ENCODE assay signal across 1 cellular context in the genomic region with DNA sequence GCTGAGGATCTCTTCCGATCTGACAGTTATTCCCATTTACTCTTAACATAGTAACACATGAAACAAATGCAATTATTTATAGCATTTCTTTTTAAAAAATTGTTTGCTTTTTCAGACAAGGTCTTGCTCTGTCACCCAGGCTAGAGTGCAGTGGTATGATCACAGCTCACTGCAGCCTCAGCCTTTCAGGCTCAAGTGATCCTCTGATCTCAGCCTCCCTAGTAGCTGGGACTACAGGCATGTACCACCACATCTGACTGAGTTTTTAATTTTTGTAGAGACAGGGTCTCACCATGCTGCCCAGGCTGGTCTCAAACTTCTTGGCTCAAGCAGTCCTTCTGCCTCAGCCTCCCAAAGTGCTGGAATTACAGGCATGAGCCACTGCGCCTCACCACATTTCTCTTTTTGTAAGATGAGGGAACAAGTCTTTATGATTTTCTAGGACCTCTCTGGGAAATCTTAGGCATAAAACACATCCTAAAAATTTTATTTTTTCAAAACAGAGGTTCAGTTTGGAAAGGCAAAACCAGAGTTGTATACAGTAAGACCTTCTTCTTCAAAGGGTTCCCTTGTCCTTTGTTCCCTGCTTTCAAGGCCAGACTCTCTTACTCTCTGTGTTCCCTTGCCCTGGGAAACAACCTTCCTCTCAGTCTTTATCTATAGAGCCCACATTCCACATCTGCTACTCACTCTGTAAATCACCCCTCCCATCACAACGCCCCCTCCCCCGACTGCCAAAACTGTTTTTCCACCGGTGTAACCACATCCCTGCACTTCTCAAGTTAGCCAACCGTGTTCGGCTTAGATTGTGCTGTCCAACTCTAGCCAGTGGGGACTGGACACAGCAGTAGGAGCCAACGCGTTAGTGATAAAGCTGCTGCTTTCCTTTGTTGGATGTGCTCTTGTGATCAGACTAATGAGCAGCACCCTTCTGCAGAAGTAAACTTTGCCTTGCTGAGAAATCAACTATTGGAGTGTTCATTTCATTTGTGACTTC.
TF ChIP-seq lines count a peak whose summit lies in the region.

No MANE protein-coding gene starts in this region.

TF ChIP-seq in HepG2, 621 proteins besides CTCF, POLR2A, EP300 and RAD21 (continued from another document and continues in another):
- TF ChIP-seq, protein P1, sequence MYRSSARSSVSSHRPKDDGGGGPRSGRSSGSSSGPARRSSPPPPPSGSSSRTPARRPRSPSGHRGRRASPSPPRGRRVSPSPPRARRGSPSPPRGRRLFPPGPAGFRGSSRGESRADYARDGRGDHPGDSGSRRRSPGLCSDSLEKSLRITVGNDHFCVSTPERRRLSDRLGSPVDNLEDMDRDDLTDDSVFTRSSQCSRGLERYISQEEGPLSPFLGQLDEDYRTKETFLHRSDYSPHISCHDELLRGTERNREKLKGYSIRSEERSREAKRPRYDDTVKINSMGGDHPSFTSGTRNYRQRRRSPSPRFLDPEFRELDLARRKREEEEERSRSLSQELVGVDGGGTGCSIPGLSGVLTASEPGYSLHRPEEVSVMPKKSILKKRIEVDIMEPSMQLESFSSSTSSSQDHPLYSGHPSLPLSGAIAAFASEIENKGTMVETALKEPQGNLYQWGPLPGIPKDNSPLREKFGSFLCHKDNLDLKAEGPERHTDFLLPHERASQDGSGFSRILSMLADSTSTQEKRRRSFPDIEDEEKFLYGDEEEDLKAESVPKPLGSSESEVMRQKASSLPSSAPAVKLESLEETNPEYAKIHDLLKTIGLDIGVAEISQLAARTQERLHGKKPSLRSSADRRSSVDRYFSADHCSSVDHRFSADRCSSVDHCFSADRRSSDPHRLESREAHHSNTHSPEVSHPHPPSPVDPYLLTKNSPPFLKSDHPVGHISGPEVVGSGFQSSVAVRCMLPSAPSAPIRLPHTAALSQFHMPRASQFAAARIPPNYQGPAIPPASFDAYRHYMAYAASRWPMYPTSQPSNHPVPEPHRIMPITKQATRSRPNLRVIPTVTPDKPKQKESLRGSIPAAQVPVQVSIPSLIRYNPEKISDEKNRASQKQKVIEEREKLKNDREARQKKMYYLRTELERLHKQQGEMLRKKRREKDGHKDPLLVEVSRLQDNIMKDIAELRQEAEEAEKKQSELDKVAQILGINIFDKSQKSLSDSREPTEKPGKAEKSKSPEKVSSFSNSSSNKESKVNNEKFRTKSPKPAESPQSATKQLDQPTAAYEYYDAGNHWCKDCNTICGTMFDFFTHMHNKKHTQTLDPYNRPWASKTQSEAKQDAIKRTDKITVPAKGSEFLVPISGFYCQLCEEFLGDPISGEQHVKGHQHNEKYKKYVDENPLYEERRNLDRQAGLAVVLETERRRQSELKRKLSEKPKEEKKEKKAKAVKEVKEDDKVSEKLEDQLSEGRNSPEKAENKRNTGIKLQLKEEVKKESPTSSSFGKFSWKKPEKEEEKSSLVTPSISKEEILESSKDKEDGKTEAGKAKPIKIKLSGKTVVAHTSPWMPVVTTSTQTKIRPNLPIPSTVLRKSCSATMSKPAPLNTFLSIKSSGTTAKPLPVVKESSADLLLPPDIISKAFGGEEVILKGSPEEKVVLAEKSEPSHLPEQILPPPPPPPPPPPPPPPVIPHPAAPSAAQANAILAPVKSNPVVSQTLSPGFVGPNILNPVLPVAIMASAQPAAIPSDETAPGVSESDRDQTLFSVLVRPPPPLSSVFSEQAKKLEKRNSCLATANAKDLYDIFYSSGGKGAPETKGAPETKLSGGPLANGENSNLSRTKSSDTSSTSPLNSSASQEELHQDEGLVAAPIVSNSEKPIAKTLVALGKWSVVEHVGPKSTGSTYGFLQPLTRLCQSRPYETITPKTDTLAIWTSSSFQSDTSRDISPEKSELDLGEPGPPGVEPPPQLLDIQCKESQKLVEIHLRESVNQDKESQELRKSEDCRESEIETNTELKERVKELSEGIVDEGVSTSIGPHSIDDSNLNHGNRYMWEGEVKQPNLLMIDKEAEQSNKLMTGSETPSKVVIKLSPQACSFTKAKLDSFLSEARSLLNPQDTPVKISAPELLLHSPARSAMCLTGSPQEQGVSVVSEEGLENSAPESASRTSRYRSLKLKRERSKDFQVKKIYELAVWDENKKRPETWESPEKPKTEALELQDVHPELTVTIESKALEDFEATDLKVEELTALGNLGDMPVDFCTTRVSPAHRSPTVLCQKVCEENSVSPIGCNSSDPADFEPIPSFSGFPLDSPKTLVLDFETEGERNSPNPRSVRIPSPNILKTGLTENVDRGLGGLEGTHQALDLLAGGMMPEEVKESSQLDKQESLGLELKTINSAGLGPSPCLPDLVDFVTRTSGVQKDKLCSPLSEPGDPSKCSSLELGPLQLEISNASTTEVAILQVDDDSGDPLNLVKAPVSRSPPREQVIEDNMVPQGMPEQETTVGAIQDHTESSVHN (CRISPR knock-in tag; IDR thresholded peaks at IDR 0.05) = no peak
- TF ChIP-seq, protein P2, sequence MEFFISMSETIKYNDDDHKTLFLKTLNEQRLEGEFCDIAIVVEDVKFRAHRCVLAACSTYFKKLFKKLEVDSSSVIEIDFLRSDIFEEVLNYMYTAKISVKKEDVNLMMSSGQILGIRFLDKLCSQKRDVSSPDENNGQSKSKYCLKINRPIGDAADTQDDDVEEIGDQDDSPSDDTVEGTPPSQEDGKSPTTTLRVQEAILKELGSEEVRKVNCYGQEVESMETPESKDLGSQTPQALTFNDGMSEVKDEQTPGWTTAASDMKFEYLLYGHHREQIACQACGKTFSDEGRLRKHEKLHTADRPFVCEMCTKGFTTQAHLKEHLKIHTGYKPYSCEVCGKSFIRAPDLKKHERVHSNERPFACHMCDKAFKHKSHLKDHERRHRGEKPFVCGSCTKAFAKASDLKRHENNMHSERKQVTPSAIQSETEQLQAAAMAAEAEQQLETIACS (CRISPR knock-in tag; IDR thresholded peaks at IDR 0.05) = no peak
- TF ChIP-seq, protein P3, sequence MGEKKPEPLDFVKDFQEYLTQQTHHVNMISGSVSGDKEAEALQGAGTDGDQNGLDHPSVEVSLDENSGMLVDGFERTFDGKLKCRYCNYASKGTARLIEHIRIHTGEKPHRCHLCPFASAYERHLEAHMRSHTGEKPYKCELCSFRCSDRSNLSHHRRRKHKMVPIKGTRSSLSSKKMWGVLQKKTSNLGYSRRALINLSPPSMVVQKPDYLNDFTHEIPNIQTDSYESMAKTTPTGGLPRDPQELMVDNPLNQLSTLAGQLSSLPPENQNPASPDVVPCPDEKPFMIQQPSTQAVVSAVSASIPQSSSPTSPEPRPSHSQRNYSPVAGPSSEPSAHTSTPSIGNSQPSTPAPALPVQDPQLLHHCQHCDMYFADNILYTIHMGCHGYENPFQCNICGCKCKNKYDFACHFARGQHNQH (CRISPR knock-in tag; IDR thresholded peaks at IDR 0.05) = 0 out of 2 replicates have a peak, but pooled peaks have one; percentile 24
- TF ChIP-seq TGIF2 (CRISPR knock-in tag; IDR thresholded peaks at IDR 0.05) (no peak), ZNF484 (CRISPR knock-in tag; IDR thresholded peaks at IDR 0.05; ENCODE audit: borderline replicate concordance, low read depth) (no peak), TBX3 (IDR thresholded peaks at IDR 0.05; ENCODE audit: borderline replicate concordance) (no peak)
- TF ChIP-seq, protein P4, sequence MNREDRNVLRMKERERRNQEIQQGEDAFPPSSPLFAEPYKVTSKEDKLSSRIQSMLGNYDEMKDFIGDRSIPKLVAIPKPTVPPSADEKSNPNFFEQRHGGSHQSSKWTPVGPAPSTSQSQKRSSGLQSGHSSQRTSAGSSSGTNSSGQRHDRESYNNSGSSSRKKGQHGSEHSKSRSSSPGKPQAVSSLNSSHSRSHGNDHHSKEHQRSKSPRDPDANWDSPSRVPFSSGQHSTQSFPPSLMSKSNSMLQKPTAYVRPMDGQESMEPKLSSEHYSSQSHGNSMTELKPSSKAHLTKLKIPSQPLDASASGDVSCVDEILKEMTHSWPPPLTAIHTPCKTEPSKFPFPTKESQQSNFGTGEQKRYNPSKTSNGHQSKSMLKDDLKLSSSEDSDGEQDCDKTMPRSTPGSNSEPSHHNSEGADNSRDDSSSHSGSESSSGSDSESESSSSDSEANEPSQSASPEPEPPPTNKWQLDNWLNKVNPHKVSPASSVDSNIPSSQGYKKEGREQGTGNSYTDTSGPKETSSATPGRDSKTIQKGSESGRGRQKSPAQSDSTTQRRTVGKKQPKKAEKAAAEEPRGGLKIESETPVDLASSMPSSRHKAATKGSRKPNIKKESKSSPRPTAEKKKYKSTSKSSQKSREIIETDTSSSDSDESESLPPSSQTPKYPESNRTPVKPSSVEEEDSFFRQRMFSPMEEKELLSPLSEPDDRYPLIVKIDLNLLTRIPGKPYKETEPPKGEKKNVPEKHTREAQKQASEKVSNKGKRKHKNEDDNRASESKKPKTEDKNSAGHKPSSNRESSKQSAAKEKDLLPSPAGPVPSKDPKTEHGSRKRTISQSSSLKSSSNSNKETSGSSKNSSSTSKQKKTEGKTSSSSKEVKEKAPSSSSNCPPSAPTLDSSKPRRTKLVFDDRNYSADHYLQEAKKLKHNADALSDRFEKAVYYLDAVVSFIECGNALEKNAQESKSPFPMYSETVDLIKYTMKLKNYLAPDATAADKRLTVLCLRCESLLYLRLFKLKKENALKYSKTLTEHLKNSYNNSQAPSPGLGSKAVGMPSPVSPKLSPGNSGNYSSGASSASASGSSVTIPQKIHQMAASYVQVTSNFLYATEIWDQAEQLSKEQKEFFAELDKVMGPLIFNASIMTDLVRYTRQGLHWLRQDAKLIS (CRISPR knock-in tag; IDR thresholded peaks at IDR 0.05) = no peak
- TF ChIP-seq, protein P5, sequence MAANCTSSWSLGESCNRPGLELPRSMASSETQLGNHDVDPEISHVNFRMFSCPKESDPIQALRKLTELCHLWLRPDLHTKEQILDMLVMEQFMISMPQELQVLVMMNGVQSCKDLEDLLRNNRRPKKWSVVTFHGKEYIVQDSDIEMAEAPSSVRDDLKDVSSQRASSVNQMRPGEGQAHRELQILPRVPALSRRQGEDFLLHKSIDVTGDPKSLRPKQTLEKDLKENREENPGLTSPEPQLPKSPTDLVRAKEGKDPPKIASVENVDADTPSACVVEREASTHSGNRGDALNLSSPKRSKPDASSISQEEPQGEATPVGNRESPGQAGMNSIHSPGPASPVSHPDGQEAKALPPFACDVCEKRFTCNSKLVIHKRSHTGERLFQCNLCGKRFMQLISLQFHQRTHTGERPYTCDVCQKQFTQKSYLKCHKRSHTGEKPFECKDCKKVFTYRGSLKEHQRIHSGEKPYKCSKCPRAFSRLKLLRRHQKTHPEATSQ (CRISPR knock-in tag; IDR thresholded peaks at IDR 0.05; ENCODE audit: borderline replicate concordance) = no peak
- TF ChIP-seq, protein P6, sequence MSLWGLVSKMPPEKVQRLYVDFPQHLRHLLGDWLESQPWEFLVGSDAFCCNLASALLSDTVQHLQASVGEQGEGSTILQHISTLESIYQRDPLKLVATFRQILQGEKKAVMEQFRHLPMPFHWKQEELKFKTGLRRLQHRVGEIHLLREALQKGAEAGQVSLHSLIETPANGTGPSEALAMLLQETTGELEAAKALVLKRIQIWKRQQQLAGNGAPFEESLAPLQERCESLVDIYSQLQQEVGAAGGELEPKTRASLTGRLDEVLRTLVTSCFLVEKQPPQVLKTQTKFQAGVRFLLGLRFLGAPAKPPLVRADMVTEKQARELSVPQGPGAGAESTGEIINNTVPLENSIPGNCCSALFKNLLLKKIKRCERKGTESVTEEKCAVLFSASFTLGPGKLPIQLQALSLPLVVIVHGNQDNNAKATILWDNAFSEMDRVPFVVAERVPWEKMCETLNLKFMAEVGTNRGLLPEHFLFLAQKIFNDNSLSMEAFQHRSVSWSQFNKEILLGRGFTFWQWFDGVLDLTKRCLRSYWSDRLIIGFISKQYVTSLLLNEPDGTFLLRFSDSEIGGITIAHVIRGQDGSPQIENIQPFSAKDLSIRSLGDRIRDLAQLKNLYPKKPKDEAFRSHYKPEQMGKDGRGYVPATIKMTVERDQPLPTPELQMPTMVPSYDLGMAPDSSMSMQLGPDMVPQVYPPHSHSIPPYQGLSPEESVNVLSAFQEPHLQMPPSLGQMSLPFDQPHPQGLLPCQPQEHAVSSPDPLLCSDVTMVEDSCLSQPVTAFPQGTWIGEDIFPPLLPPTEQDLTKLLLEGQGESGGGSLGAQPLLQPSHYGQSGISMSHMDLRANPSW (CRISPR knock-in tag; IDR thresholded peaks at IDR 0.05; ENCODE audit: borderline replicate concordance) = no peak
- TF ChIP-seq, protein P7, sequence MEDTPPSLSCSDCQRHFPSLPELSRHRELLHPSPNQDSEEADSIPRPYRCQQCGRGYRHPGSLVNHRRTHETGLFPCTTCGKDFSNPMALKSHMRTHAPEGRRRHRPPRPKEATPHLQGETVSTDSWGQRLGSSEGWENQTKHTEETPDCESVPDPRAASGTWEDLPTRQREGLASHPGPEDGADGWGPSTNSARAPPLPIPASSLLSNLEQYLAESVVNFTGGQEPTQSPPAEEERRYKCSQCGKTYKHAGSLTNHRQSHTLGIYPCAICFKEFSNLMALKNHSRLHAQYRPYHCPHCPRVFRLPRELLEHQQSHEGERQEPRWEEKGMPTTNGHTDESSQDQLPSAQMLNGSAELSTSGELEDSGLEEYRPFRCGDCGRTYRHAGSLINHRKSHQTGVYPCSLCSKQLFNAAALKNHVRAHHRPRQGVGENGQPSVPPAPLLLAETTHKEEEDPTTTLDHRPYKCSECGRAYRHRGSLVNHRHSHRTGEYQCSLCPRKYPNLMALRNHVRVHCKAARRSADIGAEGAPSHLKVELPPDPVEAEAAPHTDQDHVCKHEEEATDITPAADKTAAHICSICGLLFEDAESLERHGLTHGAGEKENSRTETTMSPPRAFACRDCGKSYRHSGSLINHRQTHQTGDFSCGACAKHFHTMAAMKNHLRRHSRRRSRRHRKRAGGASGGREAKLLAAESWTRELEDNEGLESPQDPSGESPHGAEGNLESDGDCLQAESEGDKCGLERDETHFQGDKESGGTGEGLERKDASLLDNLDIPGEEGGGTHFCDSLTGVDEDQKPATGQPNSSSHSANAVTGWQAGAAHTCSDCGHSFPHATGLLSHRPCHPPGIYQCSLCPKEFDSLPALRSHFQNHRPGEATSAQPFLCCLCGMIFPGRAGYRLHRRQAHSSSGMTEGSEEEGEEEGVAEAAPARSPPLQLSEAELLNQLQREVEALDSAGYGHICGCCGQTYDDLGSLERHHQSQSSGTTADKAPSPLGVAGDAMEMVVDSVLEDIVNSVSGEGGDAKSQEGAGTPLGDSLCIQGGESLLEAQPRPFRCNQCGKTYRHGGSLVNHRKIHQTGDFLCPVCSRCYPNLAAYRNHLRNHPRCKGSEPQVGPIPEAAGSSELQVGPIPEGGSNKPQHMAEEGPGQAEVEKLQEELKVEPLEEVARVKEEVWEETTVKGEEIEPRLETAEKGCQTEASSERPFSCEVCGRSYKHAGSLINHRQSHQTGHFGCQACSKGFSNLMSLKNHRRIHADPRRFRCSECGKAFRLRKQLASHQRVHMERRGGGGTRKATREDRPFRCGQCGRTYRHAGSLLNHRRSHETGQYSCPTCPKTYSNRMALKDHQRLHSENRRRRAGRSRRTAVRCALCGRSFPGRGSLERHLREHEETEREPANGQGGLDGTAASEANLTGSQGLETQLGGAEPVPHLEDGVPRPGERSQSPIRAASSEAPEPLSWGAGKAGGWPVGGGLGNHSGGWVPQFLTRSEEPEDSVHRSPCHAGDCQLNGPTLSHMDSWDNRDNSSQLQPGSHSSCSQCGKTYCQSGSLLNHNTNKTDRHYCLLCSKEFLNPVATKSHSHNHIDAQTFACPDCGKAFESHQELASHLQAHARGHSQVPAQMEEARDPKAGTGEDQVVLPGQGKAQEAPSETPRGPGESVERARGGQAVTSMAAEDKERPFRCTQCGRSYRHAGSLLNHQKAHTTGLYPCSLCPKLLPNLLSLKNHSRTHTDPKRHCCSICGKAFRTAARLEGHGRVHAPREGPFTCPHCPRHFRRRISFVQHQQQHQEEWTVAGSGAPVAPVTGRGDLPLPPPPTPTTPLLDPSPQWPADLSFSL (CRISPR knock-in tag; IDR thresholded peaks at IDR 0.05) = no peak
